In the genomic region with DNA sequence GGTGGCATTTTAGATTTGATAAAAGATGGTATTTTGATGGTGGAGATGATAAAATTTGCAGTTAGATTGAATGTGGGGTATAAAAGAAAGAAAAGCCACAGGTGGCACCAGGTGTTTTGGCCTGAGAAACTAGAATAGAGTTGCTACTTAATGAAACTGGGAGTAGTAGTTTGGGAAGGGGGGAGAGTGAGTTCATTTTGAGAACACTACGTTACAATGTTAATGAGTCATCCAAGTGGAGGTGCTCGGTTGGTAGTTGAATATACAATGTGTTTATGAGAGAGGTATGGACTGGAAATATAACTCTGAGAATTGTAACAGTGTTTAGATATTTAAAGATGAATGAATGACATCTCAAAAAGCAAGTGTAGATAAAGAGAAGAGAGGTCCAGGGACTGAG, we compare ENCODE assay signal across 13 cellular contexts.
"Had no signal": no experiment of that assay in that cellular context is flagged by ENCODE, and none has a peak within 500 bp of the region (broad histone marks: within the 10 kb centered on the region; RNA-seq: fewer than 3 reads in every experiment).

No MANE protein-coding gene starts in this region.

- H3K4me3 Mint-ChIP-seq: activated CD4-positive, alpha-beta memory T cell treated with anti-CD3 and anti-CD28 coated beads, Interleukin-2, amount 10 ng/mL, durations not matched to agents 7 days and 5 days; activated naive CD8-positive, alpha-beta T cell treated with anti-CD3 and anti-CD28 coated beads for 36 hours; stimulated activated memory B cell treated with anti-CD40 and anti-IgM and Interleukin-4, amounts not matched to agents 10 μg/mL and 1 μg/mL and 100 μg/mL, for 72 hours had no signal

- H3K27ac Mint-ChIP-seq: activated CD4-positive, alpha-beta memory T cell treated with anti-CD3 and anti-CD28 coated beads, Interleukin-2, amount 10 ng/mL, durations not matched to agents 7 days and 5 days; activated naive CD8-positive, alpha-beta T cell treated with anti-CD3 and anti-CD28 coated beads for 36 hours; stimulated activated memory B cell treated with anti-CD40 and anti-IgM and Interleukin-4, amounts not matched to agents 10 μg/mL and 1 μg/mL and 100 μg/mL, for 72 hours had no signal

- H3K27me3 Mint-ChIP-seq: activated CD4-positive, alpha-beta memory T cell treated with anti-CD3 and anti-CD28 coated beads, Interleukin-2, amount 10 ng/mL, durations not matched to agents 7 days and 5 days; activated naive CD8-positive, alpha-beta T cell treated with anti-CD3 and anti-CD28 coated beads for 36 hours; stimulated activated memory B cell treated with anti-CD40 and anti-IgM and Interleukin-4, amounts not matched to agents 10 μg/mL and 1 μg/mL and 100 μg/mL, for 72 hours had no signal

- DNase-seq: activated CD4-positive, alpha-beta memory T cell treated with anti-CD3 and anti-CD28 coated beads, Interleukin-2, amount 10 ng/mL, durations not matched to agents 7 days and 5 days; activated CD4-positive, alpha-beta T cell treated with anti-CD3 and anti-CD28 coated beads for 1 hour; activated naive CD8-positive, alpha-beta T cell treated with anti-CD3 and anti-CD28 coated beads for 36 hours; glutamatergic neuron; psoas muscle; right lobe of liver; spleen; stimulated activated CD4-positive, alpha-beta T cell treated with anti-CD3 and anti-CD28 coated beads, Interleukin-1b, Interleukin-23, amount 100 ng/mL, for 48 hours; SW 1271; T1000; trophoblast cell had no signal

- H3K9me3 Mint-ChIP-seq: activated CD4-positive, alpha-beta memory T cell treated with anti-CD3 and anti-CD28 coated beads, Interleukin-2, amount 10 ng/mL, durations not matched to agents 7 days and 5 days; activated naive CD8-positive, alpha-beta T cell treated with anti-CD3 and anti-CD28 coated beads for 36 hours; stimulated activated memory B cell treated with anti-CD40 and anti-IgM and Interleukin-4, amounts not matched to agents 10 μg/mL and 1 μg/mL and 100 μg/mL, for 72 hours had no signal

- H3K27me3 ChIP-seq: esophagus muscularis mucosa, right lobe of liver, spleen had no signal

- H3K4me1 ChIP-seq: esophagus muscularis mucosa, psoas muscle had no signal

- H3K4me3 ChIP-seq: esophagus muscularis mucosa, psoas muscle, right lobe of liver, spleen had no signal

- H3K9me3 ChIP-seq: esophagus muscularis mucosa, psoas muscle, right lobe of liver, spleen had no signal

- ATAC-seq: psoas muscle; right lobe of liver; stimulated activated memory B cell treated with anti-CD40 and anti-IgM and Interleukin-4, amounts not matched to agents 10 μg/mL and 1 μg/mL and 100 μg/mL, for 72 hours had no signal

- H3K27ac ChIP-seq: esophagus muscularis mucosa, psoas muscle, right lobe of liver, spleen had no signal
